In genomic region chr19:39843919-39844793, GRCh38 we compare ENCODE assay signal across 8 cellular contexts. TPM values are rescaled to one million over a fixed set of nuclear protein-coding genes. Genes with fewer than 3 reads are reported as not detected.
A peak's percentile ranks its signal among the peaks of the same experiment; 100 is the strongest.
DNase-seq lines count a peak whose midpoint lies in the region; ATAC-seq and TF ChIP-seq lines count a peak whose summit lies in the region.

No MANE protein-coding gene starts in this region.

- H3K36me3 Mint-ChIP-seq in activated B cell treated with CpG ODN at 0.5 μM for 24 hours (ENCODE audit: low read depth) = peaks cover 24% of the 10 kb centered on the region

- peaks cover 32 to 65% (median 52%) of the 10 kb centered on the region in 6 donors for H3K4me1 ChIP-seq in spleen

- TF ChIP-seq POLR2A in NB4 (IDR thresholded peaks at IDR 0.05; ENCODE audit: extremely low read depth, insufficient read length) (no peak), spleen (IDR thresholded peaks at IDR 0.05) (no peak)

- no peaks in the 10 kb centered on the region for H3K27me3 Mint-ChIP-seq in activated B cell treated with CpG ODN at 0.5 μM for 24 hours

- H3K27ac ChIP-seq in spleen = peak overlapping the region in 1 of 8 donors; percentile 0

- TF ChIP-seq CTCF in NB4 (IDR thresholded peaks at IDR 0.05; ENCODE audit: low read depth, low read length) (peak; percentile 32), activated B cell treated with CpG ODN at 0.5 μM for 24 hours (IDR thresholded peaks at IDR 0.05) (peak; percentile 63), spleen (IDR thresholded peaks at IDR 0.05 in 8 of 11, conservative IDR thresholded peaks at IDR 0.05 in 3 of 11) (peak in 10 of 11 experiments; percentile 47 to 74 (median 61))

- H3K9me3 Mint-ChIP-seq in activated B cell treated with CpG ODN at 0.5 μM for 24 hours = no peaks in the 10 kb centered on the region

- H3K27me3 ChIP-seq in spleen (replicated peaks in 1 of 7) = no peaks in the 10 kb centered on the region

- 42 to 60% (median 52%) methylated on average over 4 of the region's 4 CpGs for WGBS in spleen, 5 donors

- H3K4me3 ChIP-seq in NB4 (ENCODE audit: low read depth, low read length) (peak overlapping the region; percentile 92), spleen (peak overlapping the region in 2 of 8 donors; percentile 82 to 88)

- no peak for ATAC-seq in activated B cell treated with CpG ODN at 0.5 μM for 24 hours (ENCODE audit: low read depth)

- H3K36me3 ChIP-seq in spleen = peaks cover 0 to 16% (median 12%) of the 10 kb centered on the region in 6 donors

- H3K27ac Mint-ChIP-seq in activated B cell treated with CpG ODN at 0.5 μM for 24 hours = peak overlapping the region; percentile 93

- POLR2A ChIA-PET in activated B cell treated with CpG ODN at 0.5 μM for 24 hours (lab: Charles Lee) = interaction anchor here (0.6 to 4.2 kb wide), 5 partner anchors 10 to 292 kb away, joined by 3 to 63 read pairs (median 3); partner anchors contain the start of gene DYRK1B

- H3K4me3 Mint-ChIP-seq in activated B cell treated with CpG ODN at 0.5 μM for 24 hours = peak overlapping the region; percentile 93

- no peaks in the 10 kb centered on the region for H3K9me3 ChIP-seq in spleen

- peaks cover 45% of the 10 kb centered on the region for H3K4me1 Mint-ChIP-seq in activated B cell treated with CpG ODN at 0.5 μM for 24 hours

- CTCF ChIA-PET in activated B cell treated with CpG ODN at 0.5 μM for 24 hours (lab: Charles Lee) = interaction anchor here (0.8 to 5.5 kb wide), 14 partner anchors 9 to 375 kb away, joined by 3 to 90 read pairs (median 3); partner anchors contain the start of genes DYRK1B and PSMC4

- intact Hi-C loops in activated B cell treated with CpG ODN at 0.5 μM for 24 hours (cut with micrococcal nuclease) (loop anchor here (1.0 to 5.0 kb wide), 5 partner anchors 51 to 1418 kb away; partner anchors contain the start of gene HNRNPUL1), spleen (cut with DNase I; ENCODE audit: low total_unique reads) (loop anchor here (5.0 to 10.0 kb wide), 3 partner anchors 49 to 297 kb away; no protein-coding TSS in a partner anchor)

- DNase-seq in A172 (ENCODE audit: low spot score) = peak; percentile 25
- DNase-seq in DMS53 treated with DMSO at 0.1 percent for 48 hours (lab: John Stamatoyannopoulos, UW; ENCODE audit: unreplicated experiment) = peak; percentile 31
- DNase-seq in NB4 (ENCODE audit: low read depth) = peak; percentile 55
- DNase-seq in activated B cell treated with CpG ODN at 0.5 μM for 24 hours = no peak
- DNase-seq in glomerular visceral epithelial cell (ENCODE audit: extremely low spot score) = peak; percentile 56
- DNase-seq in spleen = no peak
- DNase-seq in GM19238 (ENCODE audit: insufficient read length, low spot score) = no peak
- no peak for DNase-seq in GM19240 (ENCODE audit: insufficient read length, low spot score)

RNA-seq across cellular contexts. Expression of gene FBL, which starts 2.0 kb away (rescaled TPM):
- total RNA-seq in A172 (2014; rRNA removed; shearing (Covaris generic)) = 168 and 192 TPM in 2 replicates
- total RNA-seq in activated B cell treated with CpG ODN at 0.5 μM for 24 hours (420 and 482 TPM in 2 replicates), spleen (100 to 1,000 TPM; 126 to 212 (median 174) TPM)
- 100 to 1,000 TPM; 298 to 403 (median 348) TPM for polyA plus RNA-seq in spleen

RNA-seq across cellular contexts. Expression of gene DYRK1B, which starts 10.2 kb away (rescaled TPM):
- 12.5 and 13.0 TPM in 2 replicates for total RNA-seq in A172 (2014; rRNA removed; shearing (Covaris generic))
- total RNA-seq in activated B cell treated with CpG ODN at 0.5 μM for 24 hours = 16.9 and 17.2 TPM in 2 replicates
- total RNA-seq in spleen = 10 to 100 TPM; 15.1 to 32.7 (median 18.8) TPM
- polyA plus RNA-seq in spleen = 10 to 100 TPM; 11.2 to 19.8 (median 13.6) TPM

Comparison
In these comparisons a context has a peak if more than half of its experiments do, and no peak if none do; other contexts are left out.
1. DNase-seq: peak in A172 (single experiment), DMS53 treated with DMSO at 0.1 percent for 48 hours (single experiment), NB4 (single experiment) and glomerular visceral epithelial cell (single experiment); none in activated B cell treated with CpG ODN at 0.5 μM for 24 hours (single experiment), spleen (single experiment), GM19238 (single experiment) and GM19240 (single experiment).
2. Peak in every context shown above with its lines, with median percentiles within 50 percentile points of each other: CTCF ChIP-seq.